24 cellular contexts compared by ENCODE assay signal in the genomic region with DNA sequence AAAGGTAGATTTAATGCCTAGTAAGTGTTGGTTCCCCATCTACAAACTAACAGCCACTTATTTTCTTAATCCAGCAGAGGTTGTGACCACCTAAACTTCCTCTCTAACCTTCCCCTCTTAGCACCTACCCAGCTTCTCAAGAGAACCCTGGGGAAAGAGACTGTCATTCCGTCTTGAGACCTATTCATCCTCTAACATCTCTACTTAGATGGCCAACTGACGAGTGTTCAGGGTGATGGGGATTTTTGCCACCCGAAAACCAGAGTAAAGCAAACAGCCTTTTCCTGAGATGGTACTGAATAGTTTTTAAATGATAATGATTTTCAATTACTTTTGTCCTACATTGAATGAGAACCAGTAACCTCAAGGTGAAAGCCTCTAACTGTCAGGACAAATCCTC. TPM values are rescaled to one million over a fixed set of nuclear protein-coding genes. Genes with fewer than 3 reads are reported as not detected.
DNase-seq lines count a peak whose midpoint lies in the region; ATAC-seq, FAIRE-seq and TF ChIP-seq lines count a peak whose summit lies in the region.
"Had no signal": no experiment of that assay in that cellular context is flagged by ENCODE, and none has a peak within 500 bp of the region (broad histone marks: within the 10 kb centered on the region; RNA-seq: fewer than 3 reads in every experiment).

No MANE protein-coding gene starts in this region.

- H3K27ac ChIP-seq in GM23338 (ENCODE audit: low read depth) (no peak overlapping the region), lower lobe of right lung (no peak overlapping the region)
- H3K27ac ChIP-seq: A549; BLaER1 treated with 17β-estradiol and CSF1 and Interleukin-3, amounts not matched to agents 10 nM and 100 nM had no signal

- no peaks in the 10 kb centered on the region for H3K9me3 ChIP-seq in Loucy (ENCODE audit: insufficient read depth, low read depth, low read length)
- H3K9me3 ChIP-seq in lower lobe of right lung = no peaks in the 10 kb centered on the region
- H3K9me3 ChIP-seq: A549, BE2C had no signal

- no peak for DNase-seq in GM18507 (ENCODE audit: extremely low spot score, insufficient read length, low read depth)
- DNase-seq in GM23338 (ENCODE audit: low spot score) = no peak
- no peak for DNase-seq in lower lobe of right lung
- no peak for DNase-seq in NCI-H2107 (lab: John Stamatoyannopoulos, UW)
- DNase-seq in NCI-H1694 (lab: John Stamatoyannopoulos, UW) = no peak
- DNase-seq: 8988T; ACHN; AML-193; BE2C; CD4-positive, alpha-beta T cell; CD8-positive, alpha-beta memory T cell; DMS 273 treated with DMSO at 0.1 percent for 48 hours; DMS79; EL; GDM1; H9 had no signal

- H3K27ac Mint-ChIP-seq in GM23338 = no peak overlapping the region
- H3K27ac Mint-ChIP-seq: CD14-positive monocyte; CD4-positive, alpha-beta T cell; CD8-positive, alpha-beta memory T cell had no signal

- FAIRE-seq in GM18507 (lab: Jason Lieb, UNC) = peak; percentile 33
- FAIRE-seq: A549, D721Med, GM12878, H1 had no signal

- ATAC-seq in GM23338 (no peak), lower lobe of right lung (no peak)
- ATAC-seq: A549, GM12878, HCT116 had no signal

- TF ChIP-seq CTCF in GM23338 (conservative IDR thresholded peaks at IDR 0.05; ENCODE audit: low read depth in 2 of 2) (no peak), Loucy (conservative IDR thresholded peaks at IDR 0.05; ENCODE audit: low read length) (no peak), lower lobe of right lung (IDR thresholded peaks at IDR 0.05) (no peak)

- H3K27me3 ChIP-seq in GM23338 (ENCODE audit: insufficient read depth) (no peaks in the 10 kb centered on the region), Loucy (ENCODE audit: insufficient read depth, low read length, poor library complexity, severe bottlenecking) (no peaks in the 10 kb centered on the region), lower lobe of right lung (ENCODE audit: low read depth) (no peaks in the 10 kb centered on the region)
- H3K27me3 ChIP-seq: BE2C; BLaER1 treated with 17β-estradiol and CSF1 and Interleukin-3, amounts not matched to agents 10 nM and 100 nM had no signal

- H3K9ac ChIP-seq in Loucy (ENCODE audit: low read depth, low read length, poor library complexity, severe bottlenecking) = no peak overlapping the region
- H3K9ac ChIP-seq: BLaER1 treated with 17β-estradiol and CSF1 and Interleukin-3, amounts not matched to agents 10 nM and 100 nM had no signal

- H3F3A ChIP-seq in GM23338 (replicated peaks; ENCODE audit: low read depth) (no peaks in the 10 kb centered on the region), Loucy (ENCODE audit: low read depth) (no peaks in the 10 kb centered on the region)

- H4K20me1 ChIP-seq in GM23338 (replicated peaks; ENCODE audit: insufficient read depth) (no peaks in the 10 kb centered on the region), Loucy (ENCODE audit: insufficient read depth, low read length, poor library complexity, severe bottlenecking) (no peaks in the 10 kb centered on the region)
- H4K20me1 ChIP-seq: BLaER1 treated with 17β-estradiol and CSF1 and Interleukin-3, amounts not matched to agents 10 nM and 100 nM had no signal

- no peak overlapping the region for H3K4me3 ChIP-seq in GM23338
- H3K4me3 ChIP-seq in Loucy (ENCODE audit: low read length, poor library complexity, severe bottlenecking) = no peak overlapping the region
- no peak overlapping the region for H3K4me3 ChIP-seq in lower lobe of right lung
- H3K4me3 ChIP-seq: A549; BLaER1 treated with 17β-estradiol and CSF1 and Interleukin-3, amounts not matched to agents 10 nM and 100 nM; GM12878 had no signal

- H2AFZ ChIP-seq in GM23338 = no peak overlapping the region
- peak overlapping the region; percentile 57; the same call in 1 of the 2 replicates for H2AFZ ChIP-seq in Loucy (ENCODE audit: low read length)

- H3K79me2 ChIP-seq in GM23338 (replicated peaks; ENCODE audit: insufficient read depth) = no peaks in the 10 kb centered on the region
- H3K79me2 ChIP-seq in Loucy (ENCODE audit: insufficient read depth, low read length) = no peaks in the 10 kb centered on the region

- H3K9me2 ChIP-seq in GM23338 (ENCODE audit: insufficient read depth) (no peaks in the 10 kb centered on the region), Loucy (replicated peaks; ENCODE audit: low read depth, low read length) (no peaks in the 10 kb centered on the region)

- peaks cover 8% of the 10 kb centered on the region for H3K9me3 Mint-ChIP-seq in GM23338
- H3K9me3 Mint-ChIP-seq: CD4-positive, alpha-beta T cell; CD8-positive, alpha-beta memory T cell; H9 had no signal

- H3K4me1 Mint-ChIP-seq in GM23338 = peaks cover 10% of the 10 kb centered on the region
- H3K4me1 Mint-ChIP-seq: CD14-positive monocyte; CD8-positive, alpha-beta memory T cell had no signal

- peaks cover 12% of the 10 kb centered on the region for H3K4me1 ChIP-seq in GM23338 (ENCODE audit: insufficient read depth)
- peaks cover 16% of the 10 kb centered on the region for H3K4me1 ChIP-seq in Loucy (ENCODE audit: insufficient read depth, low read length, poor library complexity, severe bottlenecking)
- H3K4me1 ChIP-seq in lower lobe of right lung = no peaks in the 10 kb centered on the region
- H3K4me1 ChIP-seq: A549, BE2C had no signal

- no peak overlapping the region for H3K4me3 Mint-ChIP-seq in GM23338
- H3K4me3 Mint-ChIP-seq: CD14-positive monocyte; CD4-positive, alpha-beta T cell; CD8-positive, alpha-beta memory T cell; H9 had no signal

- no peaks in the 10 kb centered on the region for H3K36me3 ChIP-seq in GM23338 (ENCODE audit: insufficient read depth)
- H3K36me3 ChIP-seq in Loucy (ENCODE audit: insufficient read depth, low read length) = no peaks in the 10 kb centered on the region
- no peaks in the 10 kb centered on the region for H3K36me3 ChIP-seq in lower lobe of right lung
- H3K36me3 ChIP-seq: BE2C had no signal

- H3K27me3 Mint-ChIP-seq in GM23338 (ENCODE audit: insufficient read depth, low read depth, poor library complexity) = no peaks in the 10 kb centered on the region

- H3K4me2 ChIP-seq in GM23338 (0 out of 2 replicates have a peak overlapping the region, but pooled peaks have one; percentile 25), Loucy (ENCODE audit: low read depth, low read length, poor library complexity, severe bottlenecking) (no peak overlapping the region)
- H3K4me2 ChIP-seq: A549; BLaER1 treated with 17β-estradiol and CSF1 and Interleukin-3, amounts not matched to agents 10 nM and 100 nM had no signal

- no peaks in the 10 kb centered on the region for H3K36me3 Mint-ChIP-seq in GM23338 (ENCODE audit: low read depth)
- H3K36me3 Mint-ChIP-seq: CD14-positive monocyte; CD8-positive, alpha-beta memory T cell had no signal

- intact Hi-C loops in lower lobe of right lung (cut with DNase I) = no loop called here

TF ChIP-seq in GM23338, 12 proteins besides CTCF, POLR2A, EP300 and RAD21 (continues in another document):
- no peak for TF ChIP-seq ZNF114 (CRISPR knock-in tag; IDR thresholded peaks at IDR 0.05)

RNA-seq across cellular contexts. Expression of gene GBE1, which starts 9.3 kb away (rescaled TPM):
- total RNA-seq in GM23338 (2014; rRNA removed; shearing (Covaris generic)) = 12.2 and 18.7 TPM in 2 replicates
- polyA plus RNA-seq in GM23338 (2016; fragmentation: Nextera tagmentation; extraction: Ambion mirVana) = 4.5 and 6.4 TPM in 2 replicates
- 23.0 TPM for total RNA-seq in lower lobe of right lung
